1 cellular context compared by ENCODE assay signal in genomic region chr5:127766556-127767335, GRCh38.
TF ChIP-seq lines count a peak whose summit lies in the region.

No MANE protein-coding gene starts in this region.

TF ChIP-seq in WTC11, 78 proteins besides CTCF, POLR2A, EP300 and RAD21 (continued from another document):
- TF ChIP-seq, protein P1, sequence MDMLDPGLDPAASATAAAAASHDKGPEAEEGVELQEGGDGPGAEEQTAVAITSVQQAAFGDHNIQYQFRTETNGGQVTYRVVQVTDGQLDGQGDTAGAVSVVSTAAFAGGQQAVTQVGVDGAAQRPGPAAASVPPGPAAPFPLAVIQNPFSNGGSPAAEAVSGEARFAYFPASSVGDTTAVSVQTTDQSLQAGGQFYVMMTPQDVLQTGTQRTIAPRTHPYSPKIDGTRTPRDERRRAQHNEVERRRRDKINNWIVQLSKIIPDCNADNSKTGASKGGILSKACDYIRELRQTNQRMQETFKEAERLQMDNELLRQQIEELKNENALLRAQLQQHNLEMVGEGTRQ (CRISPR knock-in tag; IDR thresholded peaks at IDR 0.05), result no peak
- TF ChIP-seq ZNF317 (CRISPR knock-in tag; IDR thresholded peaks at IDR 0.05; ENCODE audit: borderline replicate concordance, low read depth) (no peak), TP53 (CRISPR knock-in tag; IDR thresholded peaks at IDR 0.05) (no peak), TEAD4 (CRISPR knock-in tag; IDR thresholded peaks at IDR 0.05) (no peak), USF1 (CRISPR knock-in tag; IDR thresholded peaks at IDR 0.05) (no peak), GRHL2 (CRISPR knock-in tag; IDR thresholded peaks at IDR 0.05; ENCODE audit: insufficient replicate concordance, severe bottlenecking) (no peak), ZNF232 (CRISPR knock-in tag; IDR thresholded peaks at IDR 0.05) (no peak), ZNF512 (CRISPR knock-in tag; IDR thresholded peaks at IDR 0.05; ENCODE audit: borderline replicate concordance) (no peak), ZNF396 (CRISPR knock-in tag; IDR thresholded peaks at IDR 0.05; ENCODE audit: borderline replicate concordance) (no peak), E2F1 (CRISPR knock-in tag; IDR thresholded peaks at IDR 0.05) (no peak), ELF4 (CRISPR knock-in tag; IDR thresholded peaks at IDR 0.05; ENCODE audit: low read depth) (no peak), SOX15 (CRISPR knock-in tag; IDR thresholded peaks at IDR 0.05) (no peak), CBFB (CRISPR knock-in tag; IDR thresholded peaks at IDR 0.05; ENCODE audit: low read depth) (no peak), RELA (CRISPR knock-in tag; IDR thresholded peaks at IDR 0.05; ENCODE audit: borderline replicate concordance) (no peak)
- TF ChIP-seq, protein P2, sequence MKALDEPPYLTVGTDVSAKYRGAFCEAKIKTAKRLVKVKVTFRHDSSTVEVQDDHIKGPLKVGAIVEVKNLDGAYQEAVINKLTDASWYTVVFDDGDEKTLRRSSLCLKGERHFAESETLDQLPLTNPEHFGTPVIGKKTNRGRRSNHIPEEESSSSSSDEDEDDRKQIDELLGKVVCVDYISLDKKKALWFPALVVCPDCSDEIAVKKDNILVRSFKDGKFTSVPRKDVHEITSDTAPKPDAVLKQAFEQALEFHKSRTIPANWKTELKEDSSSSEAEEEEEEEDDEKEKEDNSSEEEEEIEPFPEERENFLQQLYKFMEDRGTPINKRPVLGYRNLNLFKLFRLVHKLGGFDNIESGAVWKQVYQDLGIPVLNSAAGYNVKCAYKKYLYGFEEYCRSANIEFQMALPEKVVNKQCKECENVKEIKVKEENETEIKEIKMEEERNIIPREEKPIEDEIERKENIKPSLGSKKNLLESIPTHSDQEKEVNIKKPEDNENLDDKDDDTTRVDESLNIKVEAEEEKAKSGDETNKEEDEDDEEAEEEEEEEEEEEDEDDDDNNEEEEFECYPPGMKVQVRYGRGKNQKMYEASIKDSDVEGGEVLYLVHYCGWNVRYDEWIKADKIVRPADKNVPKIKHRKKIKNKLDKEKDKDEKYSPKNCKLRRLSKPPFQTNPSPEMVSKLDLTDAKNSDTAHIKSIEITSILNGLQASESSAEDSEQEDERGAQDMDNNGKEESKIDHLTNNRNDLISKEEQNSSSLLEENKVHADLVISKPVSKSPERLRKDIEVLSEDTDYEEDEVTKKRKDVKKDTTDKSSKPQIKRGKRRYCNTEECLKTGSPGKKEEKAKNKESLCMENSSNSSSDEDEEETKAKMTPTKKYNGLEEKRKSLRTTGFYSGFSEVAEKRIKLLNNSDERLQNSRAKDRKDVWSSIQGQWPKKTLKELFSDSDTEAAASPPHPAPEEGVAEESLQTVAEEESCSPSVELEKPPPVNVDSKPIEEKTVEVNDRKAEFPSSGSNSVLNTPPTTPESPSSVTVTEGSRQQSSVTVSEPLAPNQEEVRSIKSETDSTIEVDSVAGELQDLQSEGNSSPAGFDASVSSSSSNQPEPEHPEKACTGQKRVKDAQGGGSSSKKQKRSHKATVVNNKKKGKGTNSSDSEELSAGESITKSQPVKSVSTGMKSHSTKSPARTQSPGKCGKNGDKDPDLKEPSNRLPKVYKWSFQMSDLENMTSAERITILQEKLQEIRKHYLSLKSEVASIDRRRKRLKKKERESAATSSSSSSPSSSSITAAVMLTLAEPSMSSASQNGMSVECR (CRISPR knock-in tag; IDR thresholded peaks at IDR 0.05; ENCODE audit: borderline replicate concordance), result no peak
- TF ChIP-seq, protein P3, sequence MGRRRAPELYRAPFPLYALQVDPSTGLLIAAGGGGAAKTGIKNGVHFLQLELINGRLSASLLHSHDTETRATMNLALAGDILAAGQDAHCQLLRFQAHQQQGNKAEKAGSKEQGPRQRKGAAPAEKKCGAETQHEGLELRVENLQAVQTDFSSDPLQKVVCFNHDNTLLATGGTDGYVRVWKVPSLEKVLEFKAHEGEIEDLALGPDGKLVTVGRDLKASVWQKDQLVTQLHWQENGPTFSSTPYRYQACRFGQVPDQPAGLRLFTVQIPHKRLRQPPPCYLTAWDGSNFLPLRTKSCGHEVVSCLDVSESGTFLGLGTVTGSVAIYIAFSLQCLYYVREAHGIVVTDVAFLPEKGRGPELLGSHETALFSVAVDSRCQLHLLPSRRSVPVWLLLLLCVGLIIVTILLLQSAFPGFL (CRISPR knock-in tag; IDR thresholded peaks at IDR 0.05; ENCODE audit: borderline replicate concordance), result no peak
- TF ChIP-seq, protein P4, sequence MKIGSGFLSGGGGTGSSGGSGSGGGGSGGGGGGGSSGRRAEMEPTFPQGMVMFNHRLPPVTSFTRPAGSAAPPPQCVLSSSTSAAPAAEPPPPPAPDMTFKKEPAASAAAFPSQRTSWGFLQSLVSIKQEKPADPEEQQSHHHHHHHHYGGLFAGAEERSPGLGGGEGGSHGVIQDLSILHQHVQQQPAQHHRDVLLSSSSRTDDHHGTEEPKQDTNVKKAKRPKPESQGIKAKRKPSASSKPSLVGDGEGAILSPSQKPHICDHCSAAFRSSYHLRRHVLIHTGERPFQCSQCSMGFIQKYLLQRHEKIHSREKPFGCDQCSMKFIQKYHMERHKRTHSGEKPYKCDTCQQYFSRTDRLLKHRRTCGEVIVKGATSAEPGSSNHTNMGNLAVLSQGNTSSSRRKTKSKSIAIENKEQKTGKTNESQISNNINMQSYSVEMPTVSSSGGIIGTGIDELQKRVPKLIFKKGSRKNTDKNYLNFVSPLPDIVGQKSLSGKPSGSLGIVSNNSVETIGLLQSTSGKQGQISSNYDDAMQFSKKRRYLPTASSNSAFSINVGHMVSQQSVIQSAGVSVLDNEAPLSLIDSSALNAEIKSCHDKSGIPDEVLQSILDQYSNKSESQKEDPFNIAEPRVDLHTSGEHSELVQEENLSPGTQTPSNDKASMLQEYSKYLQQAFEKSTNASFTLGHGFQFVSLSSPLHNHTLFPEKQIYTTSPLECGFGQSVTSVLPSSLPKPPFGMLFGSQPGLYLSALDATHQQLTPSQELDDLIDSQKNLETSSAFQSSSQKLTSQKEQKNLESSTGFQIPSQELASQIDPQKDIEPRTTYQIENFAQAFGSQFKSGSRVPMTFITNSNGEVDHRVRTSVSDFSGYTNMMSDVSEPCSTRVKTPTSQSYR (CRISPR knock-in tag; IDR thresholded peaks at IDR 0.05), result no peak
